In genomic region chr4:76055005-76055404, GRCh38 we compare ENCODE assay signal across 1 cellular context.
TF ChIP-seq lines count a peak whose summit lies in the region.

No MANE protein-coding gene starts in this region.

TF ChIP-seq in GM23338, 12 proteins besides CTCF, POLR2A, EP300 and RAD21 (continued from another document):
- TF ChIP-seq ZNF462 (CRISPR knock-in tag; IDR thresholded peaks at IDR 0.05), result no peak
